8 cellular contexts compared by ENCODE assay signal in the genomic region with DNA sequence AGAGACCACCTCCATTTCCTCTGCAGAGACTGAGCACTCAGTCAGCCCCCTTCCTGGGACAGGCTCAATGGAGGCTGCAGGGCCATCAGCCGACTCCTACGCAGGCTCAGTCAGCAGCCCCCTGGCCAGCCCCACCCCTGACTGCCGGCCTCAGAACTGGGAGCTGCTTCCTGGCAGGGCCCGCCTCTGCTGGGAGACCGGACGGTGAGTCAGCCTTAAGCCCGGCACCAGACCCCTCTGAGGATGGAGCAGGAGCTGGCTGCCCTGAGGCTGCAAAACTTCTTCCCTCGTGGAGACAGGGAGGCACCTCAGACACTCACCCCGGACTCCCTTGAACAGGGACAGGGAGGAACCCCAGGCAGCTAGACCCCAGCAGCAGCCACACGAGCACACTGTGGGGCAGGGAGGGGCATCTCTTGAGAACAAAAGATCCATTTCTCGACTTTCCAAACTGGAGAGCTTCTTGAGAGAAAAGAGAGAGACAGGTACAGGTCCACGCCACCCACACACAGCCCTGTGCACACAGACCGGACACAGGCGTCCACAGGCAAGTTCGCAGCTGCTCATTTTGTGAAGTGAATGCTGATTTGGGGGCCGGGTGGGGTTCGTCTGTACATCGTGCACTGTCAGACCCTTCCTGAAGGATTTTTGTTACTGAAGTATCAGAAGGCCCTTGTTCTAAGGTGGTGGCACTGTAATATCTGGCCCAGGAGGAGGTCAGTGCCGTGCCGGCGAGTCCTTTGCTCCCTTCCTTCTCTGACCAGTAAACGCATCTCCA. TPM values are rescaled to one million over a fixed set of nuclear protein-coding genes. Genes with fewer than 3 reads are reported as not detected.
DNase-seq lines count a peak whose midpoint lies in the region; ATAC-seq, FAIRE-seq and TF ChIP-seq lines count a peak whose summit lies in the region.

No MANE protein-coding gene starts in this region.

- no peaks in the 10 kb centered on the region for H3K36me3 Mint-ChIP-seq in activated CD4-positive, alpha-beta T cell treated with anti-CD3 and anti-CD28 coated beads, Interleukin-2, amount 10 ng/mL, durations not matched to agents 24 days and 14 days (ENCODE audit: low read depth)
- no peaks in the 10 kb centered on the region for H3K36me3 Mint-ChIP-seq in chondrocyte (ENCODE audit: low read depth)

- H3K27ac Mint-ChIP-seq in activated CD4-positive, alpha-beta T cell treated with anti-CD3 and anti-CD28 coated beads, Interleukin-2, amount 10 ng/mL, durations not matched to agents 24 days and 14 days, result peak overlapping the region; percentile 29
- peak overlapping the region; percentile 100 for H3K27ac Mint-ChIP-seq in chondrocyte (ENCODE audit: unreplicated experiment)

- no peak overlapping the region for H3K4me3 ChIP-seq in kidney (ENCODE audit: low read length in 2 of 2)

- H3K4me1 Mint-ChIP-seq in activated CD4-positive, alpha-beta T cell treated with anti-CD3 and anti-CD28 coated beads, Interleukin-2, amount 10 ng/mL, durations not matched to agents 24 days and 14 days, result peaks cover 31% of the 10 kb centered on the region
- peaks cover 59% of the 10 kb centered on the region for H3K4me1 Mint-ChIP-seq in chondrocyte (ENCODE audit: low read depth)

- H3K9me3 ChIP-seq in kidney (ENCODE audit: control insufficient read depth in 1 of 2, low read length in 2 of 2), result no peaks in the 10 kb centered on the region

- H3K9me3 Mint-ChIP-seq in activated CD4-positive, alpha-beta T cell treated with anti-CD3 and anti-CD28 coated beads, Interleukin-2, amount 10 ng/mL, durations not matched to agents 24 days and 14 days, result no peaks in the 10 kb centered on the region
- H3K9me3 Mint-ChIP-seq in chondrocyte (ENCODE audit: low read depth), result no peaks in the 10 kb centered on the region

- no peak overlapping the region for H3K27ac ChIP-seq in kidney (ENCODE audit: low read depth in 2 of 2, low read length in 2 of 2)

- H3K9ac ChIP-seq in kidney (ENCODE audit: low read length in 2 of 2), result no peak overlapping the region

- peaks cover 17% of the 10 kb centered on the region for H3K27me3 Mint-ChIP-seq in activated CD4-positive, alpha-beta T cell treated with anti-CD3 and anti-CD28 coated beads, Interleukin-2, amount 10 ng/mL, durations not matched to agents 24 days and 14 days
- no peaks in the 10 kb centered on the region for H3K27me3 Mint-ChIP-seq in chondrocyte (ENCODE audit: low read depth)

- H3K4me1 ChIP-seq in kidney (ENCODE audit: control insufficient read depth in 1 of 2, insufficient read depth in 1 of 2, low read depth in 1 of 2, low read length in 2 of 2), result peaks cover 0 to 9% of the 10 kb centered on the region in 2 donors

- ATAC-seq in stimulated activated naive CD8-positive, alpha-beta T cell treated with anti-CD3 and anti-CD28 coated beads, Interleukin-15, Interleukin-2, amounts not matched to agents 100 U/mL and 50 U/mL, for 24 hours, result no peak
- no peak for ATAC-seq in HG03097 (IDR thresholded peaks at IDR 0.05; ENCODE audit: low FRiP score, unreplicated experiment)

- FAIRE-seq in kidney (lab: Jason Lieb, UNC), result no peak

- intact Hi-C loops in activated CD4-positive, alpha-beta T cell treated with anti-CD3 and anti-CD28 coated beads, Interleukin-2, amount 10 ng/mL, durations not matched to agents 24 days and 14 days (cut with micrococcal nuclease), result loop anchor here (2.0 to 5.0 kb wide), 3 partner anchors 105 to 220 kb away; a partner anchor contains a TSS
- intact Hi-C loops in kidney (cut with DNase I), result no loop called here

- DNase-seq in activated CD4-positive, alpha-beta T cell treated with anti-CD3 and anti-CD28 coated beads, Interleukin-2, amount 10 ng/mL, durations not matched to agents 24 days and 14 days, result peak; percentile 80
- no peak for DNase-seq in activated CD4-positive, alpha-beta T cell treated with anti-CD3 and anti-CD28 coated beads for 1 hour
- DNase-seq in OCI-M2 (lab: John Stamatoyannopoulos, UW; ENCODE audit: unreplicated experiment) (peak; percentile 24), chondrocyte (ENCODE audit: low spot score) (peak; percentile 99), kidney (peak; percentile 98)
- DNase-seq in stimulated activated naive CD8-positive, alpha-beta T cell treated with anti-CD3 and anti-CD28 coated beads, Interleukin-15, Interleukin-2, amounts not matched to agents 100 U/mL and 50 U/mL, for 24 hours, result peak; percentile 42
- DNase-seq in activated CD4-positive, CD25-positive, alpha-beta regulatory T cell treated with anti-CD3 and anti-CD28 coated beads, Interleukin-2, amount 50 U/mL, for 72 hours, result no peak

- peak overlapping the region; percentile 83 for H3K4me3 Mint-ChIP-seq in activated CD4-positive, alpha-beta T cell treated with anti-CD3 and anti-CD28 coated beads, Interleukin-2, amount 10 ng/mL, durations not matched to agents 24 days and 14 days
- H3K4me3 Mint-ChIP-seq in chondrocyte (ENCODE audit: unreplicated experiment), result peak overlapping the region; percentile 89

- no peaks in the 10 kb centered on the region for H3K36me3 ChIP-seq in kidney (ENCODE audit: control insufficient read depth in 1 of 2, insufficient read depth in 2 of 2, low read length in 2 of 2)

- TF ChIP-seq CTCF in chondrocyte (IDR thresholded peaks at IDR 0.05), result no peak
- TF ChIP-seq CTCF in kidney (IDR thresholded peaks at IDR 0.05; ENCODE audit: borderline replicate concordance, extremely low read depth, insufficient read depth), result no peak

RNA-seq across cellular contexts. Expression of a gene that starts 1.3 kb away (rescaled TPM):
- 2.2 and 2.6 TPM in 2 replicates for total RNA-seq in activated CD4-positive, alpha-beta T cell treated with anti-CD3 and anti-CD28 coated beads, Interleukin-2, amount 10 ng/mL, durations not matched to agents 24 days and 14 days
- total RNA-seq in chondrocyte (97.1 to 117 TPM (median 104 TPM) in 3 replicates), kidney (35.0 TPM)
- 3.4 TPM for polyA plus RNA-seq in kidney (ENCODE audit: insufficient read depth, low read depth, low replicate concordance)

RNA-seq across cellular contexts. Expression of a gene that starts 3.2 kb away (rescaled TPM):
- 4.6 and 5.9 TPM in 2 replicates for total RNA-seq in activated CD4-positive, alpha-beta T cell treated with anti-CD3 and anti-CD28 coated beads, Interleukin-2, amount 10 ng/mL, durations not matched to agents 24 days and 14 days
- total RNA-seq in chondrocyte, result 3.2 to 7.9 TPM (median 4.2 TPM) in 3 replicates
- 13.5 TPM for total RNA-seq in kidney
- polyA plus RNA-seq in kidney (ENCODE audit: insufficient read depth, low read depth, low replicate concordance), result 2.1 TPM

RNA-seq across cellular contexts. Expression of a gene that starts 26.7 kb away (rescaled TPM):
- total RNA-seq in activated CD4-positive, alpha-beta T cell treated with anti-CD3 and anti-CD28 coated beads, Interleukin-2, amount 10 ng/mL, durations not matched to agents 24 days and 14 days, result 39.0 and 42.2 TPM in 2 replicates
- total RNA-seq in chondrocyte, result 69.0 to 77.4 TPM (median 70.4 TPM) in 3 replicates
- total RNA-seq in kidney, result 66.2 TPM
- 39.3 TPM for polyA plus RNA-seq in kidney (ENCODE audit: insufficient read depth, low read depth, low replicate concordance)

RNA-seq across cellular contexts. Expression of a gene that starts 48.5 kb away (rescaled TPM):
- total RNA-seq in activated CD4-positive, alpha-beta T cell treated with anti-CD3 and anti-CD28 coated beads, Interleukin-2, amount 10 ng/mL, durations not matched to agents 24 days and 14 days, result 192 and 194 TPM in 2 replicates
- 200 to 237 TPM (median 212 TPM) in 3 replicates for total RNA-seq in chondrocyte
- total RNA-seq in kidney, result 209 TPM
- polyA plus RNA-seq in kidney (ENCODE audit: insufficient read depth, low read depth, low replicate concordance), result 157 TPM

Comparison
In these comparisons a context has a peak if more than half of its experiments do, and no peak if none do; other contexts are left out.
1. DNase-seq: peak in activated CD4-positive, alpha-beta T cell treated with anti-CD3 and anti-CD28 coated beads, Interleukin-2, amount 10 ng/mL, durations not matched to agents 24 days and 14 days (single experiment), OCI-M2 (single experiment), chondrocyte (single experiment), kidney (single experiment) and stimulated activated naive CD8-positive, alpha-beta T cell treated with anti-CD3 and anti-CD28 coated beads, Interleukin-15, Interleukin-2, amounts not matched to agents 100 U/mL and 50 U/mL, for 24 hours (single experiment); none in activated CD4-positive, alpha-beta T cell treated with anti-CD3 and anti-CD28 coated beads for 1 hour (single experiment) and activated CD4-positive, CD25-positive, alpha-beta regulatory T cell treated with anti-CD3 and anti-CD28 coated beads, Interleukin-2, amount 50 U/mL, for 72 hours (single experiment).
2. RNA of a gene that starts 1.3 kb away (total RNA-seq): 97.1 to 117 TPM in chondrocyte and 35.0 TPM in kidney (single experiment); 2.2 to 2.6 TPM in activated CD4-positive, alpha-beta T cell treated with anti-CD3 and anti-CD28 coated beads, Interleukin-2, amount 10 ng/mL, durations not matched to agents 24 days and 14 days; every median in the first group is over 10 times any median in the second.